ENCODE assay signal across 9 cellular contexts in genomic region chr10:1048349-1048731, GRCh38. TPM values are rescaled to one million over a fixed set of nuclear protein-coding genes. Genes with fewer than 3 reads are reported as not detected.
DNase-seq lines count a peak whose midpoint lies in the region; ATAC-seq and TF ChIP-seq lines count a peak whose summit lies in the region.
"Had no signal": no experiment of that assay in that cellular context is flagged by ENCODE, and none has a peak within 500 bp of the region (broad histone marks: within the 10 kb centered on the region; RNA-seq: fewer than 3 reads in every experiment).

No MANE protein-coding gene starts in this region.

- H3K9me2 ChIP-seq in GM23248 (ENCODE audit: insufficient read depth): no peaks in the 10 kb centered on the region
- H3K9me2 ChIP-seq in SU-DHL-6 (replicated peaks; ENCODE audit: insufficient read depth, low read length): no peaks in the 10 kb centered on the region

- H3K9ac ChIP-seq in GM23248 (peak overlapping the region; percentile 96), SU-DHL-6 (ENCODE audit: low read length) (peak overlapping the region; percentile 93)

- peaks cover 81% of the 10 kb centered on the region for H3K79me2 ChIP-seq in GM23248 (ENCODE audit: insufficient read depth)
- H3K79me2 ChIP-seq in SU-DHL-6 (ENCODE audit: insufficient read depth, low read length): peaks cover 80% of the 10 kb centered on the region

- DNase-seq in ACHN: peak; percentile 22
- DNase-seq in GM23248: no peak
- DNase-seq in epithelial cell of esophagus (ENCODE audit: low read depth): no peak
- DNase-seq in naive thymus-derived CD4-positive, alpha-beta T cell: peak in 6 of 9 donors; percentile 70 to 86 (median 78)
- DNase-seq in HuH-7 (ENCODE audit: low spot score): no peak
- no peak for DNase-seq in NCI-H128 (lab: John Stamatoyannopoulos, UW; ENCODE audit: unreplicated experiment)
- DNase-seq in GM19240 (ENCODE audit: insufficient read length, low spot score): no peak

- H3K36me3 ChIP-seq in GM23248 (ENCODE audit: low read depth) (0 out of 2 replicates have a peak, but pooled peaks cover 9% of the 10 kb centered on the region), SU-DHL-6 (ENCODE audit: low read length) (peaks cover 29% of the 10 kb centered on the region)
- peaks cover 0 to 6% (median 0%) of the 10 kb centered on the region in 3 experiments for H3K36me3 ChIP-seq in naive thymus-derived CD4-positive, alpha-beta T cell (ENCODE audit: control insufficient read depth in 2 of 3, insufficient read depth in 3 of 3, low read length in 3 of 3)

- peak overlapping the region; percentile 97 for H3K27ac ChIP-seq in GM23248
- H3K27ac ChIP-seq in SU-DHL-6 (ENCODE audit: low read depth, low read length): peak overlapping the region; percentile 93
- H3K27ac ChIP-seq in naive thymus-derived CD4-positive, alpha-beta T cell (ENCODE audit: low read depth, low read length): peak overlapping the region; percentile 99

- H3K27me3 ChIP-seq in GM23248 (replicated peaks; ENCODE audit: insufficient read depth): no peaks in the 10 kb centered on the region
- no peaks in the 10 kb centered on the region for H3K27me3 ChIP-seq in SU-DHL-6 (ENCODE audit: low read length)
- H3K27me3 ChIP-seq in naive thymus-derived CD4-positive, alpha-beta T cell (ENCODE audit: control insufficient read depth in 2 of 2, insufficient read depth in 2 of 2, low read length in 2 of 2): no peaks in the 10 kb centered on the region

- peaks cover 37 to 75% (median 70%) of the 10 kb centered on the region in 7 donors for H3K4me1 Mint-ChIP-seq in naive thymus-derived CD4-positive, alpha-beta T cell

- no peak for TF ChIP-seq CTCF in SU-DHL-6 (IDR thresholded peaks at IDR 0.05; ENCODE audit: insufficient read depth, low read length, poor library complexity, severe bottlenecking)
- no peak for TF ChIP-seq CTCF in epithelial cell of esophagus (IDR thresholded peaks at IDR 0.05; ENCODE audit: insufficient read depth, low read depth, low read length, missing control alignments)

- peaks cover 0 to 22% (median 8%) of the 10 kb centered on the region in 5 donors for H3K36me3 Mint-ChIP-seq in naive thymus-derived CD4-positive, alpha-beta T cell

- H3K4me2 ChIP-seq in GM23248 (ENCODE audit: unreplicated experiment) (peak overlapping the region; percentile 81), SU-DHL-6 (ENCODE audit: low read depth, low read length, poor library complexity, severe bottlenecking) (peak overlapping the region; percentile 83)

- peaks cover 0 to 2% (median 0%) of the 10 kb centered on the region in 11 donors for H3K9me3 Mint-ChIP-seq in naive thymus-derived CD4-positive, alpha-beta T cell

- H3K9me3 ChIP-seq in GM23248 (ENCODE audit: low read depth) (no peaks in the 10 kb centered on the region), SU-DHL-6 (ENCODE audit: insufficient read depth, low read length) (no peaks in the 10 kb centered on the region)
- no peaks in the 10 kb centered on the region for H3K9me3 ChIP-seq in naive thymus-derived CD4-positive, alpha-beta T cell (ENCODE audit: control insufficient read depth in 2 of 3, low read length in 3 of 3)

- in situ Hi-C loops in ACHN (cut with HindIII; ENCODE audit: low pct_ligation_motif_present, low pct_unique_long_range_greater_than_20kb, low sequenced_read_pairs) (no loop called here), GM23248 (cut with MboI) (no loop called here)

- H3K27me3 Mint-ChIP-seq in naive thymus-derived CD4-positive, alpha-beta T cell: no peaks in the 10 kb centered on the region

- H4K20me1 ChIP-seq in GM23248 (ENCODE audit: insufficient read depth): no peaks in the 10 kb centered on the region; the same call in 1 of the 2 replicates
- H4K20me1 ChIP-seq in SU-DHL-6 (ENCODE audit: low read depth, low read length): peaks cover 8% of the 10 kb centered on the region

- peaks cover 25% of the 10 kb centered on the region for H3F3A ChIP-seq in GM23248 (ENCODE audit: insufficient read depth)
- peaks cover 58% of the 10 kb centered on the region for H3F3A ChIP-seq in SU-DHL-6 (ENCODE audit: insufficient read depth)

- POLR2A ChIA-PET in naive thymus-derived CD4-positive, alpha-beta T cell (lab: Charles Lee): interaction anchor here (0.6 to 3.0 kb wide), 13 partner anchors 8 to 117 kb away, joined by 3 to 27 read pairs (median 4); partner anchors contain the start of genes GTPBP4 and LARP4B

- peak; percentile 14 for ATAC-seq in naive thymus-derived CD4-positive, alpha-beta T cell

- WGBS in GM23248 (ENCODE audit: low coverage in 1 of 2, low lambda C conversion rate in 2 of 2, missing lambda C conversion rate in 2 of 2), 2 experiments: 1% methylated on average over 36 to 37 of the region's 37 CpGs

- intact Hi-C loops in naive thymus-derived CD4-positive, alpha-beta T cell (cut with micrococcal nuclease): loop anchor here (1.0 to 10.0 kb wide), 4 partner anchors 8 to 912 kb away; partner anchors contain the start of gene WDR37 (in 2 of the 2)

- H3K4me3 ChIP-seq in GM23248 (peak overlapping the region; percentile 91), SU-DHL-6 (ENCODE audit: insufficient read depth, low read length, poor library complexity, severe bottlenecking) (peak overlapping the region; percentile 81), epithelial cell of esophagus (ENCODE audit: low read length) (peak overlapping the region; percentile 95)
- H3K4me3 ChIP-seq in naive thymus-derived CD4-positive, alpha-beta T cell (ENCODE audit: low read length): peak overlapping the region; percentile 89

- H3K4me1 ChIP-seq in GM23248 (ENCODE audit: insufficient read depth): peaks cover 21% of the 10 kb centered on the region
- H3K4me1 ChIP-seq in naive thymus-derived CD4-positive, alpha-beta T cell (ENCODE audit: control insufficient read depth in 2 of 2, insufficient read depth in 2 of 2, low read length in 2 of 2): peaks cover 35 to 50% of the 10 kb centered on the region in 2 donors

- peak overlapping the region; percentile 92 to 98 (median 94) for H3K4me3 Mint-ChIP-seq in naive thymus-derived CD4-positive, alpha-beta T cell

- CTCF ChIA-PET in naive thymus-derived CD4-positive, alpha-beta T cell (lab: Charles Lee): interaction anchor here (0.5 kb wide), 1 partner anchor 61 kb away, joined by 5 read pairs; no protein-coding TSS in a partner anchor

- H3K27ac Mint-ChIP-seq in naive thymus-derived CD4-positive, alpha-beta T cell: peak overlapping the region; percentile 95 to 99 (median 98)

- peak overlapping the region; percentile 65 for H2AFZ ChIP-seq in GM23248
- no peak overlapping the region for H2AFZ ChIP-seq in SU-DHL-6 (ENCODE audit: low read depth, low read length, severe bottlenecking)

RNA-seq across cellular contexts. Expression of gene IDI1, which starts 0.6 kb away (rescaled TPM):
- total RNA-seq in GM23248 (2014; rRNA removed; shearing (Covaris generic)): 33.7 and 41.9 TPM in 2 replicates
- polyA plus RNA-seq in GM23248 (2016; fragmentation: Nextera tagmentation; extraction: Ambion mirVana): 41.6 and 42.9 TPM in 2 replicates
- 100 to 1,000 TPM in 2 of 5 experiments, 10 to 100 TPM in 3; 23.4 to 159 (median 44.9) TPM for total RNA-seq in naive thymus-derived CD4-positive, alpha-beta T cell
- 10 to 100 TPM; 26.8 to 34.6 TPM for polyA plus RNA-seq in naive thymus-derived CD4-positive, alpha-beta T cell

RNA-seq across cellular contexts. Expression of gene WDR37, which starts 7.8 kb away (rescaled TPM):
- 12.8 and 16.5 TPM in 2 replicates for total RNA-seq in GM23248 (2014; rRNA removed; shearing (Covaris generic))
- 11.5 and 13.7 TPM in 2 replicates for polyA plus RNA-seq in GM23248 (2016; fragmentation: Nextera tagmentation; extraction: Ambion mirVana)
- total RNA-seq in naive thymus-derived CD4-positive, alpha-beta T cell: 10 to 100 TPM; 30.3 to 52.6 (median 43.4) TPM
- polyA plus RNA-seq in naive thymus-derived CD4-positive, alpha-beta T cell: 10 to 100 TPM; 16.9 to 28.1 TPM

RNA-seq across cellular contexts. Expression of gene IDI2, which starts 22.7 kb away (rescaled TPM):
- not detected in 2 replicates for total RNA-seq in GM23248 (2014; rRNA removed; shearing (Covaris generic))
- polyA plus RNA-seq in GM23248 (2016; fragmentation: Nextera tagmentation; extraction: Ambion mirVana): not detected in 2 replicates
- not detected for total RNA-seq in naive thymus-derived CD4-positive, alpha-beta T cell
- polyA plus RNA-seq in naive thymus-derived CD4-positive, alpha-beta T cell: not detected
- total RNA-seq: pulmonary artery endothelial cell had no signal

Comparison
In these comparisons a context has a peak if more than half of its experiments do, and no peak if none do; other contexts are left out.
1. DNase-seq: peak in ACHN (single experiment) and naive thymus-derived CD4-positive, alpha-beta T cell (6 of 9); none in GM23248 (single experiment), epithelial cell of esophagus (single experiment), HuH-7 (single experiment), NCI-H128 (single experiment) and GM19240 (single experiment).
2. Peak in every context shown above with its lines, with median percentiles within 50 percentile points of each other: H3K27ac ChIP-seq and H3K4me3 ChIP-seq.